In genomic region chr3:136819784-136820640, GRCh38 we compare ENCODE assay signal across 8 cellular contexts. TPM values are rescaled to one million over a fixed set of nuclear protein-coding genes. Genes with fewer than 3 reads are reported as not detected.
DNase-seq lines count a peak whose midpoint lies in the region; ATAC-seq and TF ChIP-seq lines count a peak whose summit lies in the region.

No MANE protein-coding gene starts in this region.

- no peak for TF ChIP-seq POLR2A in breast epithelium (IDR thresholded peaks at IDR 0.05)

- H3K9me3 ChIP-seq in KOPT-K1 (ENCODE audit: insufficient read depth, low read length, poor library complexity, severe bottlenecking) = peaks cover 15% of the 10 kb centered on the region
- H3K9me3 ChIP-seq in breast epithelium = peaks cover 0 to under 1% of the 10 kb centered on the region in 2 donors
- H3K9me3 ChIP-seq in iPS-20b (ENCODE audit: insufficient read depth, low read depth, low read length) = peaks cover 3% of the 10 kb centered on the region; the same call in 1 of the 2 replicates

- TF ChIP-seq CTCF in breast epithelium (IDR thresholded peaks at IDR 0.05) = no peak

- H3K27me3 ChIP-seq in breast epithelium = no peaks in the 10 kb centered on the region
- H3K27me3 ChIP-seq in iPS-20b (ENCODE audit: insufficient read depth, low read length) = peaks cover 30% of the 10 kb centered on the region

- peak; percentile 90 for DNase-seq in DMS 273 (lab: John Stamatoyannopoulos, UW; ENCODE audit: unreplicated experiment)
- DNase-seq in T-helper 2 cell = peak in 4 of 5 experiments; percentile 3 to 50 (median 16)
- no peak for DNase-seq in breast epithelium (ENCODE audit: low spot score in 2 of 2)
- peak; percentile 17 for DNase-seq in skeletal muscle cell (ENCODE audit: low read depth)
- no peak for DNase-seq in effector CD8-positive, alpha-beta T cell (lab: John Stamatoyannopoulos, UW)

- H3K4me1 ChIP-seq in breast epithelium (no peaks in the 10 kb centered on the region), iPS-20b (ENCODE audit: insufficient read depth, low read length) (no peaks in the 10 kb centered on the region)

- H3K4me3 ChIP-seq in breast epithelium = peak overlapping the region; percentile 70 to 81 (median 72)
- peak overlapping the region; percentile 86 for H3K4me3 ChIP-seq in iPS-20b (ENCODE audit: low read length)
- peak overlapping the region; percentile 73 for H3K4me3 ChIP-seq in skeletal muscle cell (ENCODE audit: low read depth, low read length)

- H3K9ac ChIP-seq in iPS-20b (ENCODE audit: low read depth, low read length) = peak overlapping the region; percentile 49; the same call in 1 of the 2 replicates

- intact Hi-C loops in breast epithelium (cut with DNase I; ENCODE audit: low total_unique reads) = no loop called here

- H3K36me3 ChIP-seq in KOPT-K1 (ENCODE audit: insufficient read depth, low read length) (no peaks in the 10 kb centered on the region), breast epithelium (no peaks in the 10 kb centered on the region), iPS-20b (ENCODE audit: insufficient read depth, low read depth, low read length) (no peaks in the 10 kb centered on the region)

- no peak for ATAC-seq in HG03378 (IDR thresholded peaks at IDR 0.05; ENCODE audit: unreplicated experiment)

- H3K27ac ChIP-seq in KOPT-K1 (ENCODE audit: low read depth, low read length, poor library complexity, severe bottlenecking) (peak overlapping the region; percentile 65), breast epithelium (peak overlapping the region; percentile 78 to 90), iPS-20b (ENCODE audit: low read length) (no peak overlapping the region)

RNA-seq across cellular contexts. Expression of gene SLC35G2, which starts 1.1 kb away (rescaled TPM):
- total RNA-seq in breast epithelium = 1 to 10 TPM; 6.0 to 9.5 (median 9.3) TPM

RNA-seq across cellular contexts. Expression of gene NCK1, which starts 42.0 kb away (rescaled TPM):
- 10 to 100 TPM; 62.3 to 77.0 (median 75.5) TPM for total RNA-seq in breast epithelium

Comparison
In these comparisons a context has a peak if more than half of its experiments do, and no peak if none do; other contexts are left out.
1. DNase-seq: peak in DMS 273 (single experiment), T-helper 2 cell (4 of 5) and skeletal muscle cell (single experiment); none in breast epithelium (0 of 2) and effector CD8-positive, alpha-beta T cell (single experiment).
2. Peak in every context shown above with its lines, with median percentiles within 50 percentile points of each other: H3K4me3 ChIP-seq.